Comparison of ENCODE assay signal across 15 cellular contexts in the genomic region with DNA sequence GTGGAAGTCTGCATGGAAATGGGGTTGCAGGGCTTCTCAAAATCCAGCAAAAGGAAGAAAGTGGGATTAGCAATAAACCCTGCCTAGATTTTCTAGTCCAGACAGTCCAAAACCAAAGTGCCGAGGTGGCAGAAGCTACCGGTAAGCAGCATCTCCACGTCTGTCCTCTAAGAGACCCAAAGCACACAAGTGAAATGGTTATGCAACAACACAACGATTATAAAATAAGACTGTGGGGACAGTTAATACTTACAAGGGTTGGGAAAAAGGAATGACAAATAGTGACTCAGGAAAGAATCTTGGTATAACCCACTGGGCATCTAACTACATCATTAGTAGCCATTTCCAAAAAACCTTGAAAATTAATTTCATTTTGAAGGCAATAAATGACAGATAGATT. TPM values are rescaled to one million over a fixed set of nuclear protein-coding genes. Genes with fewer than 3 reads are reported as not detected.
DNase-seq lines count a peak whose midpoint lies in the region; FAIRE-seq and TF ChIP-seq lines count a peak whose summit lies in the region.
"Had no signal": no experiment of that assay in that cellular context is flagged by ENCODE, and none has a peak within 500 bp of the region (broad histone marks: within the 10 kb centered on the region; RNA-seq: fewer than 3 reads in every experiment).

No MANE protein-coding gene starts in this region.

- TF ChIP-seq EP300 in tibial nerve (IDR thresholded peaks at IDR 0.05): no peak

- DNase-seq in LHCN-M2 (ENCODE audit: low read depth): peak; percentile 75
- no peak for DNase-seq in brain microvascular endothelial cell
- no peak for DNase-seq in neural crest cell (ENCODE audit: low read depth, low spot score)
- no peak for DNase-seq in tibial nerve (ENCODE audit: low spot score in 2 of 2)
- no peak for DNase-seq in AML-193 (lab: John Stamatoyannopoulos, UW)
- no peak for DNase-seq in iPS-NIHi11 (ENCODE audit: low spot score)
- no peak for DNase-seq in D721Med (ENCODE audit: insufficient read length, low spot score)
- DNase-seq: activated CD4-positive, alpha-beta T cell treated with anti-CD3 and anti-CD28 coated beads, Interleukin-2, amount 50 U/mL, for 48 hours; activated T-cell treated with anti-CD3 and anti-CD28 coated beads, Interleukin-2, amount 50 U/mL, for 72 hours; CD8-positive, alpha-beta memory T cell; Karpas-422; NCI-H510A had no signal

- H3K27me3 ChIP-seq in brain microvascular endothelial cell (replicated peaks): no peaks in the 10 kb centered on the region
- H3K27me3 ChIP-seq in tibial nerve: no peaks in the 10 kb centered on the region

- peaks cover 0 to 97% (median 66%) of the 10 kb centered on the region in 4 donors for H3K4me1 ChIP-seq in tibial nerve

- H3K27ac Mint-ChIP-seq in neural crest cell (ENCODE audit: unreplicated experiment): peak overlapping the region; percentile 90
- H3K27ac Mint-ChIP-seq: activated T-cell treated with anti-CD3 and anti-CD28 coated beads, Interleukin-2, amount 50 U/mL, for 72 hours had no signal

- H3K4me3 Mint-ChIP-seq in neural crest cell: peak overlapping the region; percentile 32
- H3K4me3 Mint-ChIP-seq: activated T-cell treated with anti-CD3 and anti-CD28 coated beads, Interleukin-2, amount 50 U/mL, for 72 hours; CD8-positive, alpha-beta memory T cell had no signal

- in situ Hi-C loops in brain microvascular endothelial cell (cut with HindIII; ENCODE audit: low pct_ligation_motif_present, low sequenced_read_pairs): no loop called here

- TF ChIP-seq POLR2A in tibial nerve (IDR thresholded peaks at IDR 0.05): no peak

- H3K9me3 Mint-ChIP-seq in neural crest cell: no peaks in the 10 kb centered on the region
- H3K9me3 Mint-ChIP-seq: activated T-cell treated with anti-CD3 and anti-CD28 coated beads, Interleukin-2, amount 50 U/mL, for 72 hours had no signal

- H3K4me3 ChIP-seq in brain microvascular endothelial cell (ENCODE audit: low read depth, low read length) (no peak overlapping the region), tibial nerve (no peak overlapping the region)

- TF ChIP-seq CTCF in brain microvascular endothelial cell (IDR thresholded peaks at IDR 0.05; ENCODE audit: low read depth, low read length, missing control alignments) (no peak), neural crest cell (conservative IDR thresholded peaks at IDR 0.05) (no peak), tibial nerve (IDR thresholded peaks at IDR 0.05) (no peak), D721Med (IDR thresholded peaks at IDR 0.05; ENCODE audit: insufficient read depth, missing control alignments) (no peak)

- no peak for FAIRE-seq in D721Med (lab: Jason Lieb, UNC)
- FAIRE-seq: colon, GM12892 had no signal

- peaks cover 84% of the 10 kb centered on the region for H3K4me1 Mint-ChIP-seq in neural crest cell

- 35 to 42% methylated on average over 4 of the region's 4 CpGs for WGBS in tibial nerve, 2 donors

- H3K27me3 Mint-ChIP-seq in neural crest cell (ENCODE audit: low read depth): no peaks in the 10 kb centered on the region
- H3K27me3 Mint-ChIP-seq: CD8-positive, alpha-beta memory T cell had no signal

- H3K36me3 Mint-ChIP-seq in neural crest cell (ENCODE audit: low read depth): peaks cover 6% of the 10 kb centered on the region

- H3K36me3 ChIP-seq in brain microvascular endothelial cell (replicated peaks) (peaks cover 8% of the 10 kb centered on the region), tibial nerve (no peaks in the 10 kb centered on the region)

- H3K9me3 ChIP-seq in tibial nerve: no peaks in the 10 kb centered on the region

- H3K27ac ChIP-seq in brain microvascular endothelial cell: peak overlapping the region; percentile 97
- H3K27ac ChIP-seq in tibial nerve: peak overlapping the region; percentile 49 to 99 (median 78)
- H3K27ac ChIP-seq: HL-60 had no signal

RNA-seq across cellular contexts. Expression of a gene that starts 24.7 kb away (rescaled TPM):
- total RNA-seq in LHCN-M2 (2014; rRNA removed): 39.1 and 40.6 TPM in 2 replicates
- 20.8 TPM for polyA plus RNA-seq in LHCN-M2 (2012)
- 51.1 and 51.9 TPM in 2 replicates for total RNA-seq in neural crest cell
- 10 to 100 TPM; 43.5 to 73.0 (median 51.2) TPM for total RNA-seq in tibial nerve
